Comparison of ENCODE assay signal across 13 cellular contexts in the genomic region with DNA sequence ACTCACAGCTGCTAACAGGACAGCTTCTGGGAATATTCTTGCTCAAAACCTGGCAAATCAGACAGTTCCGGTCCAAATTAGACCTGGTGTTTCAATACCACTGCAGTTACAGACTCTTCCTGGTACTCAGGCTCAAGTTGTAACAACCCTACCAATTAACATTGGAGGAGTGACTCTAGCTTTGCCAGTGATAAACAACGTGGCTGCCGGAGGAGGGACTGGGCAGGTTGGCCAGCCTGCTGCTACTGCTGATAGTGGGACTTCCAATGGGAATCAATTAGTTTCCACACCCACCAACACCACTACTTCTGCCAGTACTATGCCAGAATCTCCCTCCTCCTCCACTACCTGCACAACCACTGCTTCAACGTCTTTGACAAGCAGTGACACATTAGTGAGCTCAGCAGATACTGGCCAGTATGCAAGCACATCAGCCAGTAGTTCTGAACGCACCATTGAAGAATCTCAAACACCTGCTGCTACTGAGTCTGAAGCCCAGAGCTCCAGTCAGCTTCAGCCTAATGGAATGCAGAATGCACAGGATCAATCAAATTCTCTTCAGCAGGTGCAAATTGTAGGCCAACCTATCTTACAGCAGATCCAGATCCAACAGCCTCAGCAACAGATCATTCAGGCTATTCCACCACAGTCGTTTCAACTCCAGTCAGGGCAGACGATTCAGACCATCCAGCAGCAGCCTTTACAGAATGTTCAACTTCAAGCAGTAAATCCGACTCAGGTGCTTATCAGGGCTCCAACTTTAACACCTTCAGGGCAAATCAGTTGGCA. TPM values are rescaled to one million over a fixed set of nuclear protein-coding genes. Genes with fewer than 3 reads are reported as not detected.
DNase-seq lines count a peak whose midpoint lies in the region; ATAC-seq, FAIRE-seq and TF ChIP-seq lines count a peak whose summit lies in the region.
"Had no signal": no experiment of that assay in that cellular context is flagged by ENCODE, and none has a peak within 500 bp of the region (broad histone marks: within the 10 kb centered on the region; RNA-seq: fewer than 3 reads in every experiment).

No MANE protein-coding gene starts in this region.

- no peaks in the 10 kb centered on the region for H3K36me3 ChIP-seq in left ventricle myocardium inferior
- H3K36me3 ChIP-seq in keratinocyte (ENCODE audit: control insufficient read depth in 2 of 2, extremely low read depth in 1 of 2, insufficient read depth in 2 of 2, low read length in 2 of 2), result no peaks in the 10 kb centered on the region
- peaks cover 13% of the 10 kb centered on the region for H3K36me3 ChIP-seq in WERI-Rb-1

- H3K27me3 Mint-ChIP-seq in WTC11 (ENCODE audit: low read depth) (no peaks in the 10 kb centered on the region), type B pancreatic cell (no peaks in the 10 kb centered on the region)

- H3K4me3 Mint-ChIP-seq in WTC11 (peak overlapping the region; percentile 99), type B pancreatic cell (peak overlapping the region; percentile 96)

- H3K27ac ChIP-seq in left ventricle myocardium inferior (replicated peaks) (no peak overlapping the region), keratinocyte (ENCODE audit: control insufficient read depth, insufficient read depth, low read length) (no peak overlapping the region), WERI-Rb-1 (no peak overlapping the region)

- dilution Hi-C loops in keratinocyte (cut with MboI; ENCODE audit: extremely low pct_ligation_motif_present, low sequenced_read_pairs), result no loop called here

- H3K4me2 ChIP-seq in keratinocyte (ENCODE audit: control insufficient read depth, extremely low read depth, insufficient read depth, low read depth, low read length), result peak overlapping the region; percentile 6

- H2AFZ ChIP-seq in keratinocyte (ENCODE audit: control insufficient read depth, low read length), result no peak overlapping the region

- TF ChIP-seq CTCF in left ventricle myocardium inferior (IDR thresholded peaks at IDR 0.05; ENCODE audit: borderline replicate concordance), result no peak
- TF ChIP-seq CTCF in WTC11 (IDR thresholded peaks at IDR 0.05), result no peak
- no peak for TF ChIP-seq CTCF in keratinocyte (optimal IDR thresholded peaks at IDR 0.05 in 1 of 3, IDR thresholded peaks at IDR 0.05 in 1 of 3, conservative IDR thresholded peaks at IDR 0.05 in 1 of 3; ENCODE audit: extremely low read depth in 1 of 3, insufficient read depth in 2 of 3, low read length in 3 of 3)
- no peak for TF ChIP-seq CTCF in type B pancreatic cell (conservative IDR thresholded peaks at IDR 0.05)
- TF ChIP-seq CTCF in WERI-Rb-1 (IDR thresholded peaks at IDR 0.05; ENCODE audit: low read depth, low read length), result no peak

- CTCF ChIA-PET in WTC11 (lab: Charles Lee), result interaction anchor here (0.8 to 2.2 kb wide), 3 partner anchors 78 to 176 kb away, joined by 3 to 7 read pairs (median 4); no protein-coding TSS in a partner anchor

- H3K9me3 Mint-ChIP-seq in WTC11, result no peaks in the 10 kb centered on the region
- H3K9me3 Mint-ChIP-seq in type B pancreatic cell, result no peaks in the 10 kb centered on the region
- H3K9me3 Mint-ChIP-seq: activated naive CD4-positive, alpha-beta T cell treated with anti-CD3 and anti-CD28 coated beads, Interleukin-2, amount 50 U/mL, for 72 hours had no signal

- H3K9me1 ChIP-seq in keratinocyte (ENCODE audit: control insufficient read depth, extremely low read depth, insufficient read depth, low read length), result no peaks in the 10 kb centered on the region

- H3K4me1 ChIP-seq in left ventricle myocardium inferior, result peaks cover 71% of the 10 kb centered on the region
- peaks cover 8% of the 10 kb centered on the region for H3K4me1 ChIP-seq in keratinocyte (ENCODE audit: control insufficient read depth, extremely low read depth, insufficient read depth, low read length)

- H3K9ac ChIP-seq in keratinocyte (ENCODE audit: control insufficient read depth, extremely low read depth, insufficient read depth, low read length), result no peak overlapping the region

- no peak for FAIRE-seq in keratinocyte (lab: Jason Lieb, UNC)

- H4K20me1 ChIP-seq in keratinocyte (ENCODE audit: control insufficient read depth, extremely low read depth, insufficient read depth, low read length), result no peaks in the 10 kb centered on the region

- DNase-seq in left ventricle myocardium inferior (no peak), Right ventricle myocardium superior (no peak), WTC11 (ENCODE audit: low spot score) (no peak), keratinocyte (ENCODE audit: low read depth, low spot score) (no peak), type B pancreatic cell (ENCODE audit: extremely low spot score, unreplicated experiment) (no peak), foreskin melanocyte (no peak), left cardiac atrium (no peak), WERI-Rb-1 (no peak)
- DNase-seq: COR-L47; NK-92 treated with Interleukin-12 subunit alpha and Interleukin-12 subunit beta, amount 100 ng/mL, for 24 hours; stimulated activated CD4-positive, alpha-beta T cell treated with anti-CD3 and anti-CD28 coated beads, Interleukin-4, amount 100 ng/mL, for 1 hour; tibial artery had no signal

- H3K79me2 ChIP-seq in keratinocyte (ENCODE audit: control insufficient read depth, insufficient read depth, low read length), result no peaks in the 10 kb centered on the region

- H3K4me1 Mint-ChIP-seq in WTC11 (peaks cover 68% of the 10 kb centered on the region), type B pancreatic cell (ENCODE audit: unreplicated experiment) (peaks cover 32% of the 10 kb centered on the region)

- H3K27ac Mint-ChIP-seq in WTC11, result peak overlapping the region; percentile 76
- H3K27ac Mint-ChIP-seq in type B pancreatic cell, result no peak overlapping the region

- H3K27me3 ChIP-seq in left ventricle myocardium inferior (ENCODE audit: low read depth) (no peaks in the 10 kb centered on the region), keratinocyte (ENCODE audit: control insufficient read depth, extremely low read depth, insufficient read depth, low read length) (no peaks in the 10 kb centered on the region), WERI-Rb-1 (ENCODE audit: insufficient read depth, low read depth, severe bottlenecking) (no peaks in the 10 kb centered on the region)
- H3K27me3 ChIP-seq: tibial artery had no signal

- POLR2A ChIA-PET in WTC11 (lab: Charles Lee), result no interaction called here

- intact Hi-C loops in left ventricle myocardium inferior (cut with micrococcal nuclease), result no loop called here
- intact Hi-C loops in Right ventricle myocardium superior (cut with DNase I), result no loop called here
- intact Hi-C loops in left cardiac atrium (cut with DNase I), result no loop called here

- H3K9me3 ChIP-seq in left ventricle myocardium inferior (replicated peaks), result no peaks in the 10 kb centered on the region
- no peaks in the 10 kb centered on the region for H3K9me3 ChIP-seq in keratinocyte (ENCODE audit: control insufficient read depth, low read depth, low read length)
- H3K9me3 ChIP-seq in WERI-Rb-1 (ENCODE audit: severe bottlenecking), result no peaks in the 10 kb centered on the region
- H3K9me3 ChIP-seq: tibial artery had no signal

- no peak for ATAC-seq in Right ventricle myocardium superior (ENCODE audit: poor library complexity)
- no peak for ATAC-seq in WTC11
- ATAC-seq in left cardiac atrium, result no peak
- ATAC-seq: activated naive CD4-positive, alpha-beta T cell treated with anti-CD3 and anti-CD28 coated beads, Interleukin-2, amount 50 U/mL, for 72 hours had no signal

- H3K4me3 ChIP-seq in left ventricle myocardium inferior (peak overlapping the region; percentile 39), keratinocyte (ENCODE audit: control insufficient read depth in 2 of 3, extremely low read depth in 1 of 3, insufficient read depth in 2 of 3, low read depth in 1 of 3, low read length in 3 of 3) (no peak overlapping the region), WERI-Rb-1 (ENCODE audit: low read depth, low read length) (no peak overlapping the region)

- peaks cover 26% of the 10 kb centered on the region for H3K36me3 Mint-ChIP-seq in WTC11
- no peaks in the 10 kb centered on the region for H3K36me3 Mint-ChIP-seq in type B pancreatic cell

TF ChIP-seq in WTC11, 78 proteins besides CTCF, POLR2A, EP300 and RAD21 (continues in another document):
- TF ChIP-seq HMGA2 (CRISPR knock-in tag; IDR thresholded peaks at IDR 0.05) (no peak), SP1 (CRISPR knock-in tag; conservative IDR thresholded peaks at IDR 0.05) (no peak)
- TF ChIP-seq, protein P1, sequence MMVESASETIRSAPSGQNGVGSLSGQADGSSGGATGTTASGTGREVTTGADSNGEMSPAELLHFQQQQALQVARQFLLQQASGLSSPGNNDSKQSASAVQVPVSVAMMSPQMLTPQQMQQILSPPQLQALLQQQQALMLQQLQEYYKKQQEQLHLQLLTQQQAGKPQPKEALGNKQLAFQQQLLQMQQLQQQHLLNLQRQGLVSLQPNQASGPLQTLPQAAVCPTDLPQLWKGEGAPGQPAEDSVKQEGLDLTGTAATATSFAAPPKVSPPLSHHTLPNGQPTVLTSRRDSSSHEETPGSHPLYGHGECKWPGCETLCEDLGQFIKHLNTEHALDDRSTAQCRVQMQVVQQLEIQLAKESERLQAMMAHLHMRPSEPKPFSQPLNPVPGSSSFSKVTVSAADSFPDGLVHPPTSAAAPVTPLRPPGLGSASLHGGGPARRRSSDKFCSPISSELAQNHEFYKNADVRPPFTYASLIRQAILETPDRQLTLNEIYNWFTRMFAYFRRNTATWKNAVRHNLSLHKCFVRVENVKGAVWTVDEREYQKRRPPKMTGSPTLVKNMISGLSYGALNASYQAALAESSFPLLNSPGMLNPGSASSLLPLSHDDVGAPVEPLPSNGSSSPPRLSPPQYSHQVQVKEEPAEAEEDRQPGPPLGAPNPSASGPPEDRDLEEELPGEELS (CRISPR knock-in tag; IDR thresholded peaks at IDR 0.05), result no peak
- TF ChIP-seq, protein P2, sequence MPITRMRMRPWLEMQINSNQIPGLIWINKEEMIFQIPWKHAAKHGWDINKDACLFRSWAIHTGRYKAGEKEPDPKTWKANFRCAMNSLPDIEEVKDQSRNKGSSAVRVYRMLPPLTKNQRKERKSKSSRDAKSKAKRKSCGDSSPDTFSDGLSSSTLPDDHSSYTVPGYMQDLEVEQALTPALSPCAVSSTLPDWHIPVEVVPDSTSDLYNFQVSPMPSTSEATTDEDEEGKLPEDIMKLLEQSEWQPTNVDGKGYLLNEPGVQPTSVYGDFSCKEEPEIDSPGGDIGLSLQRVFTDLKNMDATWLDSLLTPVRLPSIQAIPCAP (CRISPR knock-in tag; IDR thresholded peaks at IDR 0.05), result no peak

RNA-seq across cellular contexts. Expression of a gene that starts 2.1 kb away (rescaled TPM):
- total RNA-seq in left ventricle myocardium inferior, result 5.9 TPM
- 4.0 TPM for total RNA-seq in Right ventricle myocardium superior
- 18.4 to 23.1 TPM (median 19.1 TPM) in 3 replicates for total RNA-seq in WTC11 (2021)
- polyA plus RNA-seq in keratinocyte, result 1.0 to 1.5 TPM (median 1.3 TPM) in 3 replicates
- polyA plus RNA-seq in keratinocyte (2011; ENCODE audit: low read depth), result 0.50 TPM
- 0.61 and 1.2 TPM in 2 replicates for polyA plus RNA-seq in keratinocyte (2011; cell fraction: cytosol; rRNA removed)
- polyA plus RNA-seq in keratinocyte (2011; cell fraction: nucleus; rRNA removed), result 1.1 and 1.3 TPM in 2 replicates
- polyA plus RNA-seq in keratinocyte (2012; ENCODE audit: low replicate concordance), result 0.90 and 0.93 TPM in 2 replicates
- 1.3 to 3.8 TPM (median 3.0 TPM) in 3 replicates for polyA minus RNA-seq in keratinocyte
- 0.96 TPM for polyA minus RNA-seq in keratinocyte (2011; cell fraction: cytosol; rRNA and poly(A)+ RNA removed)
- polyA minus RNA-seq in keratinocyte (2011; cell fraction: nucleus; rRNA and poly(A)+ RNA removed), result 2.0 and 4.3 TPM in 2 replicates
- 5.9 and 12.4 TPM in 2 replicates for total RNA-seq in type B pancreatic cell (ENCODE audit: low replicate concordance)
- 1 to 10 TPM; 5.2 to 6.1 TPM for total RNA-seq in left cardiac atrium
